In the genomic region with DNA sequence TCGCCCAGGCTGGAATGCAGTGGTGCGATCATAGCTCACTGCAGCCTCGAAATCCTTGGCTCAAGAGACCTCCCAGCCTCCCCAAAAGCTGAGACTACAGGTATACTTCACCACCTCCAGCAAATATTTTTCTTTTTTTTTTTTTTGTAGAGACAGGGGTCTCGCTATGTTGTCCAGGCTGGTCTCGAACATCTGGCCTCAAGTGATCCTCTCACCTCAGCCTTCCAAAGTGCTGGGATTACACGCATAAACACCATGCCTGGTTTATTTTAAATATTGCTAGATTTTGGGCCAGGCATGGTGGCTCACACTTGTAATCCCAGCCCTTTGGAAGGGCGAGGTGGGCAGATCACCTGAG, we compare ENCODE assay signal across 1 cellular context.
TF ChIP-seq lines count a peak whose summit lies in the region.

No MANE protein-coding gene starts in this region.

TF ChIP-seq in HepG2, 621 proteins besides CTCF, POLR2A, EP300 and RAD21:
- TF ChIP-seq, protein P1, sequence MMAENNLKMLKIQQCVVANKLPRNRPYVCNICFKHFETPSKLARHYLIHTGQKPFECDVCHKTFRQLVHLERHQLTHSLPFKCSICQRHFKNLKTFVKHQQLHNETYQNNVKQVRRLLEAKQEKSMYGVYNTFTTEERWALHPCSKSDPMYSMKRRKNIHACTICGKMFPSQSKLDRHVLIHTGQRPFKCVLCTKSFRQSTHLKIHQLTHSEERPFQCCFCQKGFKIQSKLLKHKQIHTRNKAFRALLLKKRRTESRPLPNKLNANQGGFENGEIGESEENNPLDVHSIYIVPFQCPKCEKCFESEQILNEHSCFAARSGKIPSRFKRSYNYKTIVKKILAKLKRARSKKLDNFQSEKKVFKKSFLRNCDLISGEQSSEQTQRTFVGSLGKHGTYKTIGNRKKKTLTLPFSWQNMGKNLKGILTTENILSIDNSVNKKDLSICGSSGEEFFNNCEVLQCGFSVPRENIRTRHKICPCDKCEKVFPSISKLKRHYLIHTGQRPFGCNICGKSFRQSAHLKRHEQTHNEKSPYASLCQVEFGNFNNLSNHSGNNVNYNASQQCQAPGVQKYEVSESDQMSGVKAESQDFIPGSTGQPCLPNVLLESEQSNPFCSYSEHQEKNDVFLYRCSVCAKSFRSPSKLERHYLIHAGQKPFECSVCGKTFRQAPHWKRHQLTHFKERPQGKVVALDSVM (CRISPR knock-in tag; IDR thresholded peaks at IDR 0.05) = 0 out of 2 replicates have a peak, but pooled peaks have one; percentile 85
- TF ChIP-seq RARA (CRISPR knock-in tag; IDR thresholded peaks at IDR 0.05) = no peak
- TF ChIP-seq ZNF121 (CRISPR knock-in tag; IDR thresholded peaks at IDR 0.05) = peak; percentile 81
- no peak for TF ChIP-seq TBX2 (CRISPR knock-in tag; IDR thresholded peaks at IDR 0.05; ENCODE audit: borderline replicate concordance)
- TF ChIP-seq, protein P2, sequence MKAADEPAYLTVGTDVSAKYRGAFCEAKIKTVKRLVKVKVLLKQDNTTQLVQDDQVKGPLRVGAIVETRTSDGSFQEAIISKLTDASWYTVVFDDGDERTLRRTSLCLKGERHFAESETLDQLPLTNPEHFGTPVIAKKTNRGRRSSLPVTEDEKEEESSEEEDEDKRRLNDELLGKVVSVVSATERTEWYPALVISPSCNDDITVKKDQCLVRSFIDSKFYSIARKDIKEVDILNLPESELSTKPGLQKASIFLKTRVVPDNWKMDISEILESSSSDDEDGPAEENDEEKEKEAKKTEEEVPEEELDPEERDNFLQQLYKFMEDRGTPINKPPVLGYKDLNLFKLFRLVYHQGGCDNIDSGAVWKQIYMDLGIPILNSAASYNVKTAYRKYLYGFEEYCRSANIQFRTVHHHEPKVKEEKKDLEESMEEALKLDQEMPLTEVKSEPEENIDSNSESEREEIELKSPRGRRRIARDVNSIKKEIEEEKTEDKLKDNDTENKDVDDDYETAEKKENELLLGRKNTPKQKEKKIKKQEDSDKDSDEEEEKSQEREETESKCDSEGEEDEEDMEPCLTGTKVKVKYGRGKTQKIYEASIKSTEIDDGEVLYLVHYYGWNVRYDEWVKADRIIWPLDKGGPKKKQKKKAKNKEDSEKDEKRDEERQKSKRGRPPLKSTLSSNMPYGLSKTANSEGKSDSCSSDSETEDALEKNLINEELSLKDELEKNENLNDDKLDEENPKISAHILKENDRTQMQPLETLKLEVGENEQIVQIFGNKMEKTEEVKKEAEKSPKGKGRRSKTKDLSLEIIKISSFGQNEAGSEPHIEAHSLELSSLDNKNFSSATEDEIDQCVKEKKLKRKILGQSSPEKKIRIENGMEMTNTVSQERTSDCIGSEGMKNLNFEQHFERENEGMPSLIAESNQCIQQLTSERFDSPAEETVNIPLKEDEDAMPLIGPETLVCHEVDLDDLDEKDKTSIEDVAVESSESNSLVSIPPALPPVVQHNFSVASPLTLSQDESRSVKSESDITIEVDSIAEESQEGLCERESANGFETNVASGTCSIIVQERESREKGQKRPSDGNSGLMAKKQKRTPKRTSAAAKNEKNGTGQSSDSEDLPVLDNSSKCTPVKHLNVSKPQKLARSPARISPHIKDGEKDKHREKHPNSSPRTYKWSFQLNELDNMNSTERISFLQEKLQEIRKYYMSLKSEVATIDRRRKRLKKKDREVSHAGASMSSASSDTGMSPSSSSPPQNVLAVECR (CRISPR knock-in tag; IDR thresholded peaks at IDR 0.05; ENCODE audit: borderline replicate concordance) = 0 out of 2 replicates have a peak, but pooled peaks have one; percentile 3
- 0 out of 2 replicates have a peak, but pooled peaks have one; percentile 6 for TF ChIP-seq ZNF766 (CRISPR knock-in tag; IDR thresholded peaks at IDR 0.05; ENCODE audit: borderline replicate concordance)
- TF ChIP-seq, protein P3, sequence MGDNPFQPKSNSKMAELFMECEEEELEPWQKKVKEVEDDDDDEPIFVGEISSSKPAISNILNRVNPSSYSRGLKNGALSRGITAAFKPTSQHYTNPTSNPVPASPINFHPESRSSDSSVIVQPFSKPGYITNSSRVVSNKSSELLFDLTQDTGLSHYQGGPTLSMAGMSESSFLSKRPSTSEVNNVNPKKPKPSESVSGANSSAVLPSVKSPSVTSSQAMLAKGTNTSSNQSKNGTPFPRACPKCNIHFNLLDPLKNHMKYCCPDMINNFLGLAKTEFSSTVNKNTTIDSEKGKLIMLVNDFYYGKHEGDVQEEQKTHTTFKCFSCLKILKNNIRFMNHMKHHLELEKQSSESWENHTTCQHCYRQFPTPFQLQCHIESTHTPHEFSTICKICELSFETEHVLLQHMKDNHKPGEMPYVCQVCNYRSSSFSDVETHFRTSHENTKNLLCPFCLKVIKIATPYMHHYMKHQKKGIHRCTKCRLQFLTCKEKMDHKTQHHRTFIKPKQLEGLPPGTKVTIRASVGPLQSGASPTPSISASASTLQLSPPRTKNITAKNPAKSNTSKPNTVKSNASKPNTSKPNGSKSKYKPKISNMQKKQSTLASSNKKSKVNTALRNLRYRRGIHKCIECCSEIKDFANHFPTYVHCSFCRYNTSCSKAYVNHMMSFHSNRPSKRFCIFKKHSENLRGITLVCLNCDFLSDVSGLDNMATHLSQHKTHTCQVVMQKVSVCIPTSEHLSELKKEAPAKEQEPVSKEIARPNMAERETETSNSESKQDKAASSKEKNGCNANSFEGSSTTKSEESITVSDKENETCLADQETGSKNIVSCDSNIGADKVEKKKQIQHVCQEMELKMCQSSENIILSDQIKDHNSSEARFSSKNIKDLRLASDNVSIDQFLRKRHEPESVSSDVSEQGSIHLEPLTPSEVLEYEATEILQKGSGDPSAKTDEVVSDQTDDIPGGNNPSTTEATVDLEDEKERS (CRISPR knock-in tag; IDR thresholded peaks at IDR 0.05) = 0 out of 2 replicates have a peak, but pooled peaks have one; percentile 28
